ENCODE assay signal across 24 cellular contexts in the genomic region with DNA sequence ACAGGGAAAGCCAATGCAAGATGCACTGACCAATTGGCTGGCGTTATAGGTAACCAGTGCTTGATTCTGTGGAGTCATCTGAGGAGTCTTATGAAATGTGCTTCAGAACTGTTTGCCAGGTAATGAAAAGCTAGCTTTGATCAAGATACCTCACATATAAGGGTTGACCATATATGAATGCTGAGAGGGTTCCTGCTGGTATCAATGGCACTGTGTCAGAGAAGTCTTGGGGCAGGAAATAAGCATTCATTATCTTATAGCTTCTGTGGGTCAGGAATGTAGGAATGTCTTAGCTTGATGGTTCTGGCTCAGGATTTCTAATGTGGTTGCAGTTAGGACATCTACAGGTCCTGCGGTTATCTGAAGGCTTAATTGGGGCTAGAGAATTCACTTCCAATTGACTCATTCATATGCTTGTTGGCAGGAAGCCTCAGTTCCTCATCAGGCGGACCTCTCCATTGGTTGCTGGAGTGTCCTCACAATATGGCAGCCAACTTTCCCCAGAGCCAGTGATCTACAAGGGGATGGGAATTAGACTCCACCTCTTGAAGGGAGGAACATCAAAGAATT. TPM values are rescaled to one million over a fixed set of nuclear protein-coding genes. Genes with fewer than 3 reads are reported as not detected.
A peak's percentile ranks its signal among the peaks of the same experiment; 100 is the strongest.
DNase-seq lines count a peak whose midpoint lies in the region; ATAC-seq and TF ChIP-seq lines count a peak whose summit lies in the region.
"Had no signal": no experiment of that assay in that cellular context is flagged by ENCODE, and none has a peak within 500 bp of the region (broad histone marks: within the 10 kb centered on the region; RNA-seq: fewer than 3 reads in every experiment).

No MANE protein-coding gene starts in this region.

- no peaks in the 10 kb centered on the region for H3K27me3 ChIP-seq in effector memory CD4-positive, alpha-beta T cell (replicated peaks; ENCODE audit: control insufficient read depth, insufficient read depth, low read length, poor library complexity, severe bottlenecking)

- no peaks in the 10 kb centered on the region for H3K36me3 ChIP-seq in effector memory CD4-positive, alpha-beta T cell (ENCODE audit: control insufficient read depth, insufficient read depth, low read length)

- ATAC-seq in WTC11 = 0 out of 2 replicates have a peak, but pooled peaks have one; percentile 22
- ATAC-seq: GM23338, HCT116, HepG2 had no signal

- H3K4me1 Mint-ChIP-seq in WTC11 = no peaks in the 10 kb centered on the region
- H3K4me1 Mint-ChIP-seq: GM23338 had no signal

- TF ChIP-seq CTCF in WTC11 (IDR thresholded peaks at IDR 0.05) = no peak
- no peak for TF ChIP-seq CTCF in fibroblast of the aortic adventitia (IDR thresholded peaks at IDR 0.05; ENCODE audit: insufficient read depth, low read length)

- peaks cover 11% of the 10 kb centered on the region for H3K9me3 Mint-ChIP-seq in WTC11
- H3K9me3 Mint-ChIP-seq: CD4-positive, alpha-beta T cell; GM23338 had no signal

- POLR2A ChIA-PET in WTC11 (lab: Charles Lee) = no interaction called here

- H3K4me3 Mint-ChIP-seq in WTC11 = no peak overlapping the region
- H3K4me3 Mint-ChIP-seq: CD4-positive, alpha-beta T cell; GM23338 had no signal

- H3K9me3 ChIP-seq in effector memory CD4-positive, alpha-beta T cell (ENCODE audit: control insufficient read depth, low read length) = no peaks in the 10 kb centered on the region
- H3K9me3 ChIP-seq: Caco-2 had no signal

- H3K36me3 Mint-ChIP-seq in WTC11 = peaks cover 7% of the 10 kb centered on the region; the same call in 1 of the 2 replicates

- no peak overlapping the region for H3K4me3 ChIP-seq in fibroblast of the aortic adventitia (ENCODE audit: low read depth, low read length)
- H3K4me3 ChIP-seq in effector memory CD4-positive, alpha-beta T cell (ENCODE audit: insufficient read depth, low read depth, low read length, poor library complexity, severe bottlenecking) = no peak overlapping the region
- H3K4me3 ChIP-seq: GM23338 had no signal

- in situ Hi-C loops in G401 (cut with HindIII; ENCODE audit: low sequenced_read_pairs) = no loop called here

- CTCF ChIA-PET in WTC11 (lab: Charles Lee) = no interaction called here

- H3K27me3 Mint-ChIP-seq in WTC11 (ENCODE audit: low read depth) = peaks cover 65% of the 10 kb centered on the region

- no peak overlapping the region for H3K27ac ChIP-seq in effector memory CD4-positive, alpha-beta T cell (ENCODE audit: insufficient read depth, low read length, poor library complexity, severe bottlenecking)
- H3K27ac ChIP-seq: RWPE1 had no signal

- DNase-seq in AG08395 (ENCODE audit: low spot score) (peak; percentile 53), HS-27A (ENCODE audit: low read depth) (peak; percentile 42), WTC11 (ENCODE audit: low spot score) (no peak), fibroblast of the aortic adventitia (ENCODE audit: low read depth) (peak; percentile 40), DMS53 (lab: John Stamatoyannopoulos, UW) (no peak), RPMI8226 (no peak), G401 (ENCODE audit: low spot score) (no peak)
- DNase-seq in effector memory CD4-positive, alpha-beta T cell = no peak
- DNase-seq: 8988T; Caco-2; CD4-positive, alpha-beta T cell; DMS153; KG1; NCI-H1417; NCI-H187 treated with DMSO at 0.1 percent for 48 hours; NCI-H2227 treated with DMSO at 0.1 percent for 48 hours; NCI-H524; NCI-H82; OCI-M1; SIG-M5 had no signal

- H3K27ac Mint-ChIP-seq in WTC11 = no peak overlapping the region
- H3K27ac Mint-ChIP-seq: CD4-positive, alpha-beta T cell; GM23338 had no signal

- H3K4me1 ChIP-seq in effector memory CD4-positive, alpha-beta T cell (ENCODE audit: control insufficient read depth, insufficient read depth, low read length, poor library complexity, severe bottlenecking) = no peaks in the 10 kb centered on the region
- H3K4me1 ChIP-seq: Caco-2 had no signal

TF ChIP-seq in WTC11, 78 proteins besides CTCF, POLR2A, EP300 and RAD21:
- TF ChIP-seq GRHL2 (CRISPR knock-in tag; IDR thresholded peaks at IDR 0.05; ENCODE audit: insufficient replicate concordance, severe bottlenecking) = no peak
- no peak for TF ChIP-seq NR3C1 (CRISPR knock-in tag; conservative IDR thresholded peaks at IDR 0.05; ENCODE audit: low read depth)

RNA-seq across cellular contexts. Expression of gene TCF7L1, which starts 22.1 kb away (rescaled TPM):
- total RNA-seq in WTC11 (2021) (104 to 108 TPM (median 106 TPM) in 3 replicates), fibroblast of the aortic adventitia (ENCODE audit: low replicate concordance) (3.5 and 3.7 TPM in 2 replicates)
- total RNA-seq in G401 (2014; rRNA removed; shearing (Covaris generic)) = 0.37 and 0.44 TPM in 2 replicates
- total RNA-seq: CD4-positive, alpha-beta T cell had no signal

Comparison
In these comparisons a context has a peak if more than half of its experiments do, and no peak if none do; other contexts are left out.
1. DNase-seq: peak in AG08395 (single experiment), HS-27A (single experiment) and fibroblast of the aortic adventitia (single experiment); none in WTC11 (single experiment), DMS53 (single experiment), effector memory CD4-positive, alpha-beta T cell (0 of 3), RPMI8226 (single experiment) and G401 (single experiment).
2. RNA of gene TCF7L1, which starts 22.1 kb away (total RNA-seq): 104 to 108 TPM in WTC11; 3.5 to 3.7 TPM in fibroblast of the aortic adventitia and 0.37 to 0.44 TPM in G401; every median in the first group is over 10 times any median in the second.